In the genomic region with DNA sequence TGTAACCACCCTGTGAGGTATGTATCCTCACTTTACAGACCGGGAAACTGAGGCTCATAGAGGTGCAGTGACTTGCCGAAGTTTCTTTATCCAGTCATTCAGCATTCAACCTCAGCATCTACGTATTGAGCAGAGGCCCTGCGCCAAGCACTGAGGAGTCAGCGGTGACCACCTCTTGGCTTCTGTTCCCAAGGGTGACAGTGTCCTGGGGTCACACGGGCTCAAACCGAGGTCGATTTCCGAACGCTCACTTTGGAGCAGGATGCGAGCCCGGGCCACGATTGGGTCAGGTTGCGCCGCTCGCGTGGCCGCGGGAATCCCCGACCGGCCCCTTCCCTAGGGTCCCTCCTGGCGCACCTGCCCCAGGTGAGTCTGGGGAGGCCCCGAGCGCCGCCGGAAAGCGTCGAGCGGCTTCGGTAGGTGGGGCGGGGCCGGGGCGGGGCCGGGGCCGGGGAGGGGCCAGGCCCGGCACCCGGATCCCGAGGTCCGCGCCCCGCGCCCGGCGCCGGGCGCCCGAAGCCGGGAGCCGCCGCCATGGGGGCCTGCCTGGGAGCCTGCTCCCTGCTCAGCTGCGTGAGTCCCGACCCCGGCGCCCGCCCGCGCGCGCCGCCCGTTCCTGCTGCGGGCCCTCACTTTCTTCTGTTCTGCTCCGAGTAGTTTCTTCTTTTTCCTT, we compare ENCODE assay signal across 8 cellular contexts. TPM values are rescaled to one million over a fixed set of nuclear protein-coding genes. Genes with fewer than 3 reads are reported as not detected.
A peak's percentile ranks its signal among the peaks of the same experiment; 100 is the strongest.
DNase-seq lines count a peak whose midpoint lies in the region; ATAC-seq and FAIRE-seq lines count a peak whose summit lies in the region.

A gene (plus strand): TSS at position 482 of the 673 bp plus-strand sequence. CDS start 53 bp downstream, at position 535.

- H3K4me1 ChIP-seq in adipocyte (ENCODE audit: control insufficient read depth, insufficient read depth, low read length) (peaks cover 37% of the 10 kb centered on the region), iPS DF 6.9 (ENCODE audit: control insufficient read depth, insufficient read depth, low read length) (peaks cover 6% of the 10 kb centered on the region), small intestine (ENCODE audit: control insufficient read depth in 2 of 2, insufficient read depth in 1 of 2, low read depth in 1 of 2, low read length in 1 of 2) (no peaks in the 10 kb centered on the region)

- H3K9me3 ChIP-seq in adipocyte (ENCODE audit: control insufficient read depth, low read length) (no peaks in the 10 kb centered on the region), iPS DF 6.9 (ENCODE audit: control insufficient read depth, insufficient read depth, low read length) (no peaks in the 10 kb centered on the region), small intestine (ENCODE audit: control insufficient read depth, low read depth) (no peaks in the 10 kb centered on the region)

- ATAC-seq in HG03097 (IDR thresholded peaks at IDR 0.05; ENCODE audit: low FRiP score, unreplicated experiment), result no peak

- H3K27ac ChIP-seq in iPS DF 6.9 (ENCODE audit: low read length) (no peak within 1 kb of the TSS), small intestine (ENCODE audit: low read depth in 1 of 2, low read length in 1 of 2) (peak within 1 kb of the TSS; percentile 83 to 97)

- H3K4me3 ChIP-seq in GM08714 (ENCODE audit: low read length) (peak within 1 kb of the TSS; percentile 73), adipocyte (ENCODE audit: low read length) (peak within 1 kb of the TSS; percentile 84), iPS DF 6.9 (ENCODE audit: low read length) (peak within 1 kb of the TSS; percentile 78), small intestine (ENCODE audit: low read depth in 1 of 2, low read length in 2 of 2) (peak within 1 kb of the TSS; percentile 71 to 93)

- no peaks in the 10 kb centered on the region for H3K36me3 ChIP-seq in adipocyte (ENCODE audit: control insufficient read depth, insufficient read depth, low read length, severe bottlenecking)
- no peaks in the 10 kb centered on the region for H3K36me3 ChIP-seq in iPS DF 6.9 (ENCODE audit: control insufficient read depth, insufficient read depth, low read length)
- H3K36me3 ChIP-seq in small intestine (ENCODE audit: control insufficient read depth in 2 of 2, insufficient read depth in 2 of 2, low read length in 2 of 2), result no peaks in the 10 kb centered on the region

- peak within 1 kb of the TSS; percentile 90 for H3K9ac ChIP-seq in adipocyte (ENCODE audit: low read length)

- WGBS in iPS DF 6.9 (ENCODE audit: insufficient coverage, insufficient read length), result no CpG with 5 or more reads among the region's 63 CpGs
- 2 to 3% (median 3%) methylated on average over 38 to 63 of the region's 63 CpGs for WGBS in small intestine, 3 donors

- no peak for FAIRE-seq in small intestine (lab: Jason Lieb, UNC)

- DNase-seq in A172 (ENCODE audit: low spot score) (no peak), NCI-H128 (lab: John Stamatoyannopoulos, UW; ENCODE audit: unreplicated experiment) (peak; percentile 29), adipocyte (ENCODE audit: low read depth) (peak; percentile 57), iPS DF 6.9 (ENCODE audit: low read depth, low spot score) (no peak), small intestine (peak; percentile 76), NCI-H1092 treated with DMSO at 0.1 percent for 48 hours (lab: John Stamatoyannopoulos, UW) (no peak)

- H3K27me3 ChIP-seq in adipocyte (replicated peaks; ENCODE audit: control insufficient read depth, insufficient read depth, low read length) (peaks cover 2% of the 10 kb centered on the region), iPS DF 6.9 (ENCODE audit: control insufficient read depth, insufficient read depth, low read length) (no peaks in the 10 kb centered on the region), small intestine (ENCODE audit: control insufficient read depth in 2 of 2, insufficient read depth in 2 of 2, low read length in 2 of 2) (peaks cover 0 to 9% of the 10 kb centered on the region in 2 donors)

RNA-seq across cellular contexts. Expression of the gene that starts here (rescaled TPM):
- 16.8 and 18.9 TPM in 2 replicates for total RNA-seq in A172 (2014; rRNA removed; shearing (Covaris generic))
- 100 to 1,000 TPM in 2 of 3 donors, 10 to 100 TPM in 1; 57.3 to 179 (median 147) TPM for polyA plus RNA-seq in small intestine

Comparison
In these comparisons a context has a peak if more than half of its experiments do, and no peak if none do; other contexts are left out.
1. DNase-seq: peak in NCI-H128 (single experiment), adipocyte (single experiment) and small intestine (single experiment); none in A172 (single experiment), iPS DF 6.9 (single experiment) and NCI-H1092 treated with DMSO at 0.1 percent for 48 hours (single experiment).
2. Peak in every context shown above with its lines, with median percentiles within 50 percentile points of each other: H3K4me3 ChIP-seq.